ENCODE assay signal across 24 cellular contexts in the genomic region with DNA sequence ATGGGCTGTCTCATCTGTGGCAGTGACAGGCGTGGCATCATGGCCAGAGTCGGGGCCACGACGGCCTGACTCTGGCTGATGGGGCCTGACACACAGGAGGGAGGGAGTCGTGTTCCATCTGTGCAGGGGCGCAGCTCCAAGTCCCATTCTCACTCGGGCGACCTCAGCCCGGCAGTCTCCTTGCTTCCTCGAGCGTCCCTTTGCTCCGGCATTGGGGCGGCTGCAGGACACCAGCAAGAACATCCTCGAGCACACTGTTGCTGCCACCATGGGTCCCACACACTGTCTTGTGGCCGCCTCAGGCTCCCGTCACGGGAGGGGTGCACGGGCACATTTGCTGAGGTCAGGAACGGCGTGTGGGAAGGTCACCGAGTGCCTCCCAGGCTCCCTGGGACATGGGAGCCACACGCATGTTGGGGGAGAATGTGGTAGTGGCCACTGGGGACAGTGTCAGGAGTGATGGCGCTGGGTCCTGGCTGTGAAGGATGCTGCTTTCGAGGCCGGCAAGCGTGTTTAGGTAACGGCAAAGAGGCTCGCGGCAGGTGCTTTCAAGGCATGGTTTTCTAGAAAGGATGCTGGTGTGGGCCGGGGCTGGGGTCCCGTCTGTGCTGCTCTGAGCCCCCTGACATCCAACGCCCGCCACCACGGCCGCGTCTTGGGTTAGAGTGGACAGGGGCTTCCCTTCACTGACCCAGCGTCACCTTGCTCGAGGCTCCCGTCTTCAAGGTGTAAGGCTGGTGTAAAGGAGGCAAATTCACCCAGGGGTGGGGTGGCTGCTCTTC.
"Had no signal": no experiment of that assay in that cellular context is flagged by ENCODE, and none has a peak within 500 bp of the region (broad histone marks: within the 10 kb centered on the region; RNA-seq: fewer than 3 reads in every experiment).

No MANE protein-coding gene starts in this region.

- H3K4me3 ChIP-seq: MG63, SJSA1 had no signal

- H3K27me3 ChIP-seq: MG63, SJSA1 had no signal

- DNase-seq: activated CD4-positive, alpha-beta memory T cell treated with anti-CD3 and anti-CD28 coated beads, Interleukin-2, amount 10 ng/mL, durations not matched to agents 7 days and 5 days; activated CD4-positive, alpha-beta T cell treated with anti-CD3 and anti-CD28 coated beads for 4 hours; activated gamma-delta T cell; activated naive CD4-positive, alpha-beta T cell treated with anti-CD3 and anti-CD28 coated beads for 36 hours; activated T-cell treated with anti-CD3 and anti-CD28 coated beads for 4 hours; activated T-cell treated with anti-CD3 and anti-CD28 coated beads, Interleukin-2, amount 50 U/mL, for 48 hours; amygdala; MG63; MV-4-11; NCI-H1092 treated with DMSO at 0.1 percent for 48 hours; NCI-H1417 treated with DMSO at 0.1 percent for 48 hours; NCI-H1694; NCI-H2029; NCI-H2107; NCI-H2171 treated with DMSO at 0.1 percent for 48 hours; NCI-H226; NCI-H510A; NCI-H69; NK-92 treated with Interleukin-12 subunit alpha and Interleukin-12 subunit beta, amount 100 ng/mL, for 24 hours; OCI-M1; Right ventricle myocardium superior; RPMI8226 had no signal

- H3K27ac ChIP-seq: KMS-11, SJSA1 had no signal

- H3K9me3 ChIP-seq: MG63 had no signal
